14 cellular contexts compared by ENCODE assay signal in genomic region chr2:127014630-127015029, GRCh38.
DNase-seq lines count a peak whose midpoint lies in the region; ATAC-seq and TF ChIP-seq lines count a peak whose summit lies in the region.
"Had no signal": no experiment of that assay in that cellular context is flagged by ENCODE, and none has a peak within 500 bp of the region (broad histone marks: within the 10 kb centered on the region; RNA-seq: fewer than 3 reads in every experiment).

No MANE protein-coding gene starts in this region.

- DNase-seq in HFFc6 (peak; percentile 92), RPMI7951 (ENCODE audit: low read depth) (peak; percentile 66), NCI-H2029 treated with DMSO at 0.1 percent for 48 hours (lab: John Stamatoyannopoulos, UW) (no peak)
- DNase-seq in central memory CD4-positive, alpha-beta T cell: no peak
- no peak for DNase-seq in activated T-cell treated with anti-CD3 and anti-CD28 coated beads, Interleukin-2, amount 50 U/mL, for 4 hours
- DNase-seq: DND-41, KG1, NCI-H446 treated with DMSO at 0.1 percent for 48 hours, psoas muscle, tibial artery had no signal

- H3K9me3 ChIP-seq in skeletal muscle satellite cell (replicated peaks; ENCODE audit: low read length): no peaks in the 10 kb centered on the region
- H3K9me3 ChIP-seq: psoas muscle had no signal

- no peaks in the 10 kb centered on the region for H3K36me3 ChIP-seq in skeletal muscle satellite cell (ENCODE audit: insufficient read depth, low read length)
- H3K36me3 ChIP-seq: ascending aorta, tibial artery had no signal

- no peak for TF ChIP-seq CTCF in HFFc6 (IDR thresholded peaks at IDR 0.05)

- no peaks in the 10 kb centered on the region for H3K36me3 Mint-ChIP-seq in HFFc6 (ENCODE audit: low read depth)
- no peaks in the 10 kb centered on the region for H3K36me3 Mint-ChIP-seq in activated T-cell treated with anti-CD3 and anti-CD28 coated beads, Interleukin-2, amount 50 U/mL, for 4 hours (ENCODE audit: insufficient read depth)

- peak overlapping the region; percentile 57 for H3K9ac ChIP-seq in skeletal muscle satellite cell (ENCODE audit: low read depth, low read length)

- H3K4me1 ChIP-seq in skeletal muscle satellite cell (ENCODE audit: control insufficient read depth, insufficient read depth, low read length): peaks cover 36% of the 10 kb centered on the region
- H3K4me1 ChIP-seq: ascending aorta, psoas muscle, tibial artery had no signal

- H3K27ac Mint-ChIP-seq in HFFc6: peak overlapping the region; percentile 84
- H3K27ac Mint-ChIP-seq: T-helper 1 cell treated with Interleukin-12 subunit alpha and Interleukin-12 subunit beta and Interleukin-4 antibody, amounts not matched to agents 30 μg/mL and 1 μg/mL, for 36 hours had no signal

- peaks cover 23% of the 10 kb centered on the region for H3K4me1 Mint-ChIP-seq in HFFc6 (ENCODE audit: low read depth)
- H3K4me1 Mint-ChIP-seq in activated T-cell treated with anti-CD3 and anti-CD28 coated beads, Interleukin-2, amount 50 U/mL, for 4 hours (ENCODE audit: low read depth): no peaks in the 10 kb centered on the region

- no peak overlapping the region for H3K4me3 ChIP-seq in skeletal muscle satellite cell (ENCODE audit: low read length)
- H3K4me3 ChIP-seq: ascending aorta, psoas muscle, tibial artery had no signal

- H3K9me3 Mint-ChIP-seq in HFFc6: no peaks in the 10 kb centered on the region
- peaks cover 4% of the 10 kb centered on the region for H3K9me3 Mint-ChIP-seq in activated T-cell treated with anti-CD3 and anti-CD28 coated beads, Interleukin-2, amount 50 U/mL, for 4 hours
- H3K9me3 Mint-ChIP-seq: T-helper 1 cell treated with Interleukin-12 subunit alpha and Interleukin-12 subunit beta and Interleukin-4 antibody, amounts not matched to agents 30 μg/mL and 1 μg/mL, for 36 hours had no signal

- ATAC-seq in esophagus mucosa: peak; percentile 48
- ATAC-seq in activated T-cell treated with anti-CD3 and anti-CD28 coated beads, Interleukin-2, amount 50 U/mL, for 4 hours: no peak
- ATAC-seq: psoas muscle had no signal

- H3K4me3 Mint-ChIP-seq in HFFc6: peak overlapping the region; percentile 1; the same call in 1 of the 2 replicates
- no peak overlapping the region for H3K4me3 Mint-ChIP-seq in activated T-cell treated with anti-CD3 and anti-CD28 coated beads, Interleukin-2, amount 50 U/mL, for 4 hours
- H3K4me3 Mint-ChIP-seq: T-helper 1 cell treated with Interleukin-12 subunit alpha and Interleukin-12 subunit beta and Interleukin-4 antibody, amounts not matched to agents 30 μg/mL and 1 μg/mL, for 36 hours had no signal

- peak overlapping the region; percentile 58 for H3K4me2 ChIP-seq in skeletal muscle satellite cell (ENCODE audit: low read length)

- H3K27me3 ChIP-seq in skeletal muscle satellite cell (ENCODE audit: control insufficient read depth, insufficient read depth, low read length): peaks cover 6% of the 10 kb centered on the region
- H3K27me3 ChIP-seq: ascending aorta had no signal

- peaks cover 17% of the 10 kb centered on the region for H3K27me3 Mint-ChIP-seq in HFFc6 (ENCODE audit: insufficient read depth)
- peaks cover 27% of the 10 kb centered on the region for H3K27me3 Mint-ChIP-seq in activated T-cell treated with anti-CD3 and anti-CD28 coated beads, Interleukin-2, amount 50 U/mL, for 4 hours (ENCODE audit: low read depth)

Comparison
In these comparisons a context has a peak if more than half of its experiments do, and no peak if none do; other contexts are left out.
1. DNase-seq: peak in HFFc6 (single experiment) and RPMI7951 (single experiment); none in central memory CD4-positive, alpha-beta T cell (single experiment), NCI-H2029 treated with DMSO at 0.1 percent for 48 hours (single experiment) and activated T-cell treated with anti-CD3 and anti-CD28 coated beads, Interleukin-2, amount 50 U/mL, for 4 hours (single experiment).